Comparison of ENCODE assay signal across 5 cellular contexts in the genomic region with DNA sequence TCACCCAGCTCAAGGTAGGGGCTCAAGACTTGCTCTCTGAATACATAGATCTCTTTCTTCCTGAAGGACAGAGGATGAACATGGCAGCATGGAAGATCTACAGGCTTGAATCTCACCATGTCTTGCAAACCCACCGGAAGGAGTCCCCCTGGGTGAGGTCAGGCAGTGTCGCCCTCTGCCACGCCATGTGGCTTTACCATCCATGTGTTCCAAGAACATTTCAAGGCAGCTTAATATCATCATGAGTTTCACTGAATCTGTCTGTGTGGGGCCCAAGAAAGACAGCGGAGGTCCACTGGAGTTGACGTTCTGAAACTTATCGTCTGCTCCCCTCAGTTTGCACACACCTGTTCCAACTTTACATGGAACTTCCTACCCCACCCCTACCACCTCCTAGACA.
"Had no signal": no experiment of that assay in that cellular context is flagged by ENCODE, and none has a peak within 500 bp of the region (broad histone marks: within the 10 kb centered on the region; RNA-seq: fewer than 3 reads in every experiment).

No MANE protein-coding gene starts in this region.

- H3K36me3 Mint-ChIP-seq: IgD-negative memory B cell had no signal

- H3K4me1 Mint-ChIP-seq: IgD-negative memory B cell had no signal

- H3K27ac Mint-ChIP-seq: IgD-negative memory B cell had no signal

- H3K27me3 Mint-ChIP-seq: IgD-negative memory B cell had no signal

- DNase-seq: IMR-90, KBM-7 had no signal

- H3K27ac ChIP-seq: HL-60 had no signal

- H3K4me3 ChIP-seq: K562 had no signal

- H3K4me3 Mint-ChIP-seq: IgD-negative memory B cell had no signal
